In genomic region chr9:113998529-113999255, GRCh38 we compare ENCODE assay signal across 10 cellular contexts.
A peak's percentile ranks its signal among the peaks of the same experiment; 100 is the strongest.
DNase-seq lines count a peak whose midpoint lies in the region; ATAC-seq and TF ChIP-seq lines count a peak whose summit lies in the region.
"Had no signal": no experiment of that assay in that cellular context is flagged by ENCODE, and none has a peak within 500 bp of the region (broad histone marks: within the 10 kb centered on the region; RNA-seq: fewer than 3 reads in every experiment).

No MANE protein-coding gene starts in this region.

- DNase-seq in ACHN, result peak; percentile 15
- DNase-seq in activated T-helper 2 cell treated with anti-CD3 and anti-CD28 coated beads, Interferon-gamma antibody, Interleukin-2, Interleukin-4, amounts not matched to agents 10 μg/mL and 5 μg/mL and 100 μg/mL, durations not matched to agents 14 hours and 24 hours and 36 hours (ENCODE audit: low spot score), result peak; percentile 7
- peak; percentile 40 for DNase-seq in left kidney (ENCODE audit: low read depth, low spot score)
- no peak for DNase-seq in NCI-H1105 (lab: John Stamatoyannopoulos, UW)
- DNase-seq in HPDE6-E6E7 (ENCODE audit: extremely low spot score), result no peak
- DNase-seq in amygdala (lab: John Stamatoyannopoulos, UW), result no peak
- DNase-seq: thyroid gland had no signal

- no peak overlapping the region for H3K27ac Mint-ChIP-seq in activated T-helper 2 cell treated with anti-CD3 and anti-CD28 coated beads, Interferon-gamma antibody, Interleukin-2, Interleukin-4, amounts not matched to agents 10 μg/mL and 5 μg/mL and 100 μg/mL, durations not matched to agents 14 hours and 24 hours and 36 hours

- H3K9me3 Mint-ChIP-seq in activated T-helper 2 cell treated with anti-CD3 and anti-CD28 coated beads, Interferon-gamma antibody, Interleukin-2, Interleukin-4, amounts not matched to agents 10 μg/mL and 5 μg/mL and 100 μg/mL, durations not matched to agents 14 hours and 24 hours and 36 hours, result no peaks in the 10 kb centered on the region

- ATAC-seq in HG02588 (IDR thresholded peaks at IDR 0.05; ENCODE audit: unreplicated experiment), result no peak
- ATAC-seq: body of pancreas had no signal

- intact Hi-C loops in activated T-helper 2 cell treated with anti-CD3 and anti-CD28 coated beads, Interferon-gamma antibody, Interleukin-2, Interleukin-4, amounts not matched to agents 10 μg/mL and 5 μg/mL and 100 μg/mL, durations not matched to agents 14 hours and 24 hours and 36 hours (cut with micrococcal nuclease), result no loop called here

- 0 out of 3 replicates have a peak, but pooled peaks have one; percentile 15 for TF ChIP-seq CTCF in GM12872 (IDR thresholded peaks at IDR 0.05; ENCODE audit: insufficient read depth, low read depth, low read length)

- H3K36me3 Mint-ChIP-seq in activated T-helper 2 cell treated with anti-CD3 and anti-CD28 coated beads, Interferon-gamma antibody, Interleukin-2, Interleukin-4, amounts not matched to agents 10 μg/mL and 5 μg/mL and 100 μg/mL, durations not matched to agents 14 hours and 24 hours and 36 hours (ENCODE audit: low read depth), result no peaks in the 10 kb centered on the region

- in situ Hi-C loops in ACHN (cut with HindIII; ENCODE audit: low pct_ligation_motif_present, low pct_unique_long_range_greater_than_20kb, low sequenced_read_pairs), result no loop called here

- H3K4me1 Mint-ChIP-seq in activated T-helper 2 cell treated with anti-CD3 and anti-CD28 coated beads, Interferon-gamma antibody, Interleukin-2, Interleukin-4, amounts not matched to agents 10 μg/mL and 5 μg/mL and 100 μg/mL, durations not matched to agents 14 hours and 24 hours and 36 hours (ENCODE audit: low read depth), result no peaks in the 10 kb centered on the region

- H3K4me3 Mint-ChIP-seq in activated T-helper 2 cell treated with anti-CD3 and anti-CD28 coated beads, Interferon-gamma antibody, Interleukin-2, Interleukin-4, amounts not matched to agents 10 μg/mL and 5 μg/mL and 100 μg/mL, durations not matched to agents 14 hours and 24 hours and 36 hours (ENCODE audit: low read depth), result no peak overlapping the region

- peaks cover 5% of the 10 kb centered on the region for H3K27me3 Mint-ChIP-seq in activated T-helper 2 cell treated with anti-CD3 and anti-CD28 coated beads, Interferon-gamma antibody, Interleukin-2, Interleukin-4, amounts not matched to agents 10 μg/mL and 5 μg/mL and 100 μg/mL, durations not matched to agents 14 hours and 24 hours and 36 hours (ENCODE audit: low read depth)

Comparison
In these comparisons a context has a peak if more than half of its experiments do, and no peak if none do; other contexts are left out.
1. DNase-seq: peak in ACHN (single experiment), activated T-helper 2 cell treated with anti-CD3 and anti-CD28 coated beads, Interferon-gamma antibody, Interleukin-2, Interleukin-4, amounts not matched to agents 10 μg/mL and 5 μg/mL and 100 μg/mL, durations not matched to agents 14 hours and 24 hours and 36 hours (single experiment) and left kidney (single experiment); none in NCI-H1105 (single experiment), HPDE6-E6E7 (single experiment) and amygdala (0 of 56).